ENCODE assay signal across 1 cellular context in genomic region chr5:1506242-1507015, GRCh38.
TF ChIP-seq lines count a peak whose summit lies in the region.

No MANE protein-coding gene starts in this region.

TF ChIP-seq in GM23338, 12 proteins besides CTCF, POLR2A, EP300 and RAD21:
- TF ChIP-seq, protein P1, sequence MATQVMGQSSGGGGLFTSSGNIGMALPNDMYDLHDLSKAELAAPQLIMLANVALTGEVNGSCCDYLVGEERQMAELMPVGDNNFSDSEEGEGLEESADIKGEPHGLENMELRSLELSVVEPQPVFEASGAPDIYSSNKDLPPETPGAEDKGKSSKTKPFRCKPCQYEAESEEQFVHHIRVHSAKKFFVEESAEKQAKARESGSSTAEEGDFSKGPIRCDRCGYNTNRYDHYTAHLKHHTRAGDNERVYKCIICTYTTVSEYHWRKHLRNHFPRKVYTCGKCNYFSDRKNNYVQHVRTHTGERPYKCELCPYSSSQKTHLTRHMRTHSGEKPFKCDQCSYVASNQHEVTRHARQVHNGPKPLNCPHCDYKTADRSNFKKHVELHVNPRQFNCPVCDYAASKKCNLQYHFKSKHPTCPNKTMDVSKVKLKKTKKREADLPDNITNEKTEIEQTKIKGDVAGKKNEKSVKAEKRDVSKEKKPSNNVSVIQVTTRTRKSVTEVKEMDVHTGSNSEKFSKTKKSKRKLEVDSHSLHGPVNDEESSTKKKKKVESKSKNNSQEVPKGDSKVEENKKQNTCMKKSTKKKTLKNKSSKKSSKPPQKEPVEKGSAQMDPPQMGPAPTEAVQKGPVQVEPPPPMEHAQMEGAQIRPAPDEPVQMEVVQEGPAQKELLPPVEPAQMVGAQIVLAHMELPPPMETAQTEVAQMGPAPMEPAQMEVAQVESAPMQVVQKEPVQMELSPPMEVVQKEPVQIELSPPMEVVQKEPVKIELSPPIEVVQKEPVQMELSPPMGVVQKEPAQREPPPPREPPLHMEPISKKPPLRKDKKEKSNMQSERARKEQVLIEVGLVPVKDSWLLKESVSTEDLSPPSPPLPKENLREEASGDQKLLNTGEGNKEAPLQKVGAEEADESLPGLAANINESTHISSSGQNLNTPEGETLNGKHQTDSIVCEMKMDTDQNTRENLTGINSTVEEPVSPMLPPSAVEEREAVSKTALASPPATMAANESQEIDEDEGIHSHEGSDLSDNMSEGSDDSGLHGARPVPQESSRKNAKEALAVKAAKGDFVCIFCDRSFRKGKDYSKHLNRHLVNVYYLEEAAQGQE (IDR thresholded peaks at IDR 0.05; ENCODE audit: unreplicated experiment), result no peak
- TF ChIP-seq NANOG (IDR thresholded peaks at IDR 0.05; ENCODE audit: borderline replicate concordance) (no peak), ETS1 (IDR thresholded peaks at IDR 0.05) (no peak), STAT1 (IDR thresholded peaks at IDR 0.05; ENCODE audit: unreplicated experiment) (no peak), ZNF114 (CRISPR knock-in tag; IDR thresholded peaks at IDR 0.05) (no peak), POLR2AphosphoS5 (IDR thresholded peaks at IDR 0.05; ENCODE audit: low read depth) (no peak), ZNF331 (CRISPR knock-in tag; IDR thresholded peaks at IDR 0.05; ENCODE audit: low read depth) (no peak)
TF ChIP-seq in GM23338: peak in this region for 0.
